Comparison of ENCODE assay signal across 1 cellular context in the genomic region with DNA sequence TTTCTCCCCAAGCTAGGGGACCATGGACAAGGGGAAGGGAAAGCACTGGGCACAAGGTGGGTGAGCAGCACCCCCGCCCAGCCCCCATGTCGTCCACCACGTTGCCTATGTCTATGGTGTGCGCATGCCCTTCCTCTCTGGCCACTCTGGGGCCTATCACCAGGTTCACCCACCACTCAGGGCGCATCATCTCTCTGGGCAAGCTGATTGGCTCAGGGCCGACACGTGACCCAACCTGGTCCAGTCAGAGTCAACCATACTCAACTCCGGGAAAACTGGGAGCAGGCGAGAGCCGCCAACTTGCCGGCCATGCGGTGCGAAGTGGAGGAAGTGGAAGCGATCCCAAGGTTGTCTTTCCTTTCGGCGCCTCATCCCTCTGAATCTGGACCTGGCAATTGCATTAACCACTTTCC.
TF ChIP-seq lines count a peak whose summit lies in the region.

No MANE protein-coding gene starts in this region.

TF ChIP-seq in HepG2, 621 proteins besides CTCF, POLR2A, EP300 and RAD21 (continued from another document and continues in another):
- TF ChIP-seq, protein P1, sequence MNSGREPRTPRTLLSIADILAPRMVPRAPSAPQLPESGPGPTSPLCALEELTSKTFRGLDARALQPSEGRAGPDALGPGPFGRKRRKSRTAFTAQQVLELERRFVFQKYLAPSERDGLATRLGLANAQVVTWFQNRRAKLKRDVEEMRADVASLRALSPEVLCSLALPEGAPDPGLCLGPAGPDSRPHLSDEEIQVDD (CRISPR knock-in tag; IDR thresholded peaks at IDR 0.05; ENCODE audit: borderline replicate concordance): no peak
- TF ChIP-seq ZBTB2 (CRISPR knock-in tag; IDR thresholded peaks at IDR 0.05; ENCODE audit: low read depth): no peak
- TF ChIP-seq GZF1 (CRISPR knock-in tag; IDR thresholded peaks at IDR 0.05): no peak
- no peak for TF ChIP-seq THAP8 (CRISPR knock-in tag; IDR thresholded peaks at IDR 0.05; ENCODE audit: borderline replicate concordance)
- no peak for TF ChIP-seq ZNF337 (CRISPR knock-in tag; IDR thresholded peaks at IDR 0.05; ENCODE audit: borderline replicate concordance, low read depth)
- no peak for TF ChIP-seq SUZ12 (IDR thresholded peaks at IDR 0.05; ENCODE audit: low read depth, low read length)
- TF ChIP-seq RARG (CRISPR knock-in tag; IDR thresholded peaks at IDR 0.05; ENCODE audit: low read depth): no peak
- no peak for TF ChIP-seq POGZ (CRISPR knock-in tag; IDR thresholded peaks at IDR 0.05)
- TF ChIP-seq, protein P2, sequence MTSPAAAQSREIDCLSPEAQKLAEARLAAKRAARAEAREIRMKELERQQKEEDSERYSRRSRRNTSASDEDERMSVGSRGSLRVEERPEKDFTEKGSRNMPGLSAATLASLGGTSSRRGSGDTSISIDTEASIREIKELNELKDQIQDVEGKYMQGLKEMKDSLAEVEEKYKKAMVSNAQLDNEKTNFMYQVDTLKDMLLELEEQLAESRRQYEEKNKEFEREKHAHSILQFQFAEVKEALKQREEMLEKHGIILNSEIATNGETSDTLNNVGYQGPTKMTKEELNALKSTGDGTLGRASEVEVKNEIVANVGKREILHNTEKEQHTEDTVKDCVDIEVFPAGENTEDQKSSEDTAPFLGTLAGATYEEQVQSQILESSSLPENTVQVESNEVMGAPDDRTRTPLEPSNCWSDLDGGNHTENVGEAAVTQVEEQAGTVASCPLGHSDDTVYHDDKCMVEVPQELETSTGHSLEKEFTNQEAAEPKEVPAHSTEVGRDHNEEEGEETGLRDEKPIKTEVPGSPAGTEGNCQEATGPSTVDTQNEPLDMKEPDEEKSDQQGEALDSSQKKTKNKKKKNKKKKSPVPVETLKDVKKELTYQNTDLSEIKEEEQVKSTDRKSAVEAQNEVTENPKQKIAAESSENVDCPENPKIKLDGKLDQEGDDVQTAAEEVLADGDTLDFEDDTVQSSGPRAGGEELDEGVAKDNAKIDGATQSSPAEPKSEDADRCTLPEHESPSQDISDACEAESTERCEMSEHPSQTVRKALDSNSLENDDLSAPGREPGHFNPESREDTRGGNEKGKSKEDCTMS (CRISPR knock-in tag; conservative IDR thresholded peaks at IDR 0.05): no peak
- TF ChIP-seq ZNF224 (CRISPR knock-in tag; IDR thresholded peaks at IDR 0.05): no peak
- no peak for TF ChIP-seq ZNF34 (CRISPR knock-in tag; IDR thresholded peaks at IDR 0.05; ENCODE audit: borderline replicate concordance)
- no peak for TF ChIP-seq NFKBIZ (CRISPR knock-in tag; IDR thresholded peaks at IDR 0.05)
- peak; percentile 31 for TF ChIP-seq MED8 (CRISPR knock-in tag; IDR thresholded peaks at IDR 0.05; ENCODE audit: insufficient replicate concordance)
- no peak for TF ChIP-seq XRCC5 (optimal IDR thresholded peaks at IDR 0.05; ENCODE audit: low read length)
- TF ChIP-seq TBP (CRISPR knock-in tag; IDR thresholded peaks at IDR 0.05): no peak
- no peak for TF ChIP-seq FOXC1 (CRISPR knock-in tag; IDR thresholded peaks at IDR 0.05; ENCODE audit: borderline replicate concordance)
- no peak for TF ChIP-seq NFATC3 (CRISPR knock-in tag; IDR thresholded peaks at IDR 0.05)
- TF ChIP-seq ZNF777 (CRISPR knock-in tag; IDR thresholded peaks at IDR 0.05): no peak
- TF ChIP-seq SMARCC2 (IDR thresholded peaks at IDR 0.05): no peak
- TF ChIP-seq, protein P3, sequence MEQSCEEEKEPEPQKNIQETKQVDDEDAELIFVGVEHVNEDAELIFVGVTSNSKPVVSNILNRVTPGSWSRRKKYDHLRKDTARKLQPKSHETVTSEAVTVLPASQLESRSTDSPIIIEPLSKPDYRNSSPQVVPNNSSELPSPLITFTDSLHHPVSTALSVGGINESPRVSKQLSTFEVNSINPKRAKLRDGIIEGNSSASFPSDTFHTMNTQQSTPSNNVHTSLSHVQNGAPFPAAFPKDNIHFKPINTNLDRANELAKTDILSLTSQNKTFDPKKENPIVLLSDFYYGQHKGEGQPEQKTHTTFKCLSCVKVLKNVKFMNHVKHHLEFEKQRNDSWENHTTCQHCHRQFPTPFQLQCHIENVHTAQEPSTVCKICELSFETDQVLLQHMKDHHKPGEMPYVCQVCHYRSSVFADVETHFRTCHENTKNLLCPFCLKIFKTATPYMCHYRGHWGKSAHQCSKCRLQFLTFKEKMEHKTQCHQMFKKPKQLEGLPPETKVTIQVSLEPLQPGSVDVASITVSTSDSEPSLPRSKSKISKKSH (CRISPR knock-in tag; IDR thresholded peaks at IDR 0.05; ENCODE audit: borderline replicate concordance): peak; percentile 42; the same call in 1 of the 2 replicates
- no peak for TF ChIP-seq EEA1 (CRISPR knock-in tag; IDR thresholded peaks at IDR 0.05; ENCODE audit: borderline replicate concordance)
- TF ChIP-seq SPEN (CRISPR knock-in tag; IDR thresholded peaks at IDR 0.05; ENCODE audit: low read depth): no peak
- no peak for TF ChIP-seq MATR3 (CRISPR knock-in tag; IDR thresholded peaks at IDR 0.05)
- no peak for TF ChIP-seq XBP1 (CRISPR knock-in tag; IDR thresholded peaks at IDR 0.05)
- TF ChIP-seq ZNF580 (CRISPR knock-in tag; IDR thresholded peaks at IDR 0.05; ENCODE audit: borderline replicate concordance, low read depth): no peak
- TF ChIP-seq CCAR2 (optimal IDR thresholded peaks at IDR 0.05; ENCODE audit: low read depth, low read length): no peak
- TF ChIP-seq MIER3 (CRISPR knock-in tag; IDR thresholded peaks at IDR 0.05; ENCODE audit: borderline replicate concordance): no peak
- TF ChIP-seq PCBP2 (optimal IDR thresholded peaks at IDR 0.05; ENCODE audit: low read depth, low read length, poor library complexity, severe bottlenecking): no peak
- no peak for TF ChIP-seq KDM1A (CRISPR knock-in tag; IDR thresholded peaks at IDR 0.05)
- no peak for TF ChIP-seq ZC3H13 (CRISPR knock-in tag; IDR thresholded peaks at IDR 0.05)
- TF ChIP-seq ERF (CRISPR knock-in tag; IDR thresholded peaks at IDR 0.05): no peak
- no peak for TF ChIP-seq ZMAT5 (CRISPR knock-in tag; IDR thresholded peaks at IDR 0.05; ENCODE audit: borderline replicate concordance, low read depth)
- no peak for TF ChIP-seq ASH2L (IDR thresholded peaks at IDR 0.05; ENCODE audit: insufficient read length, low read depth, low read length)
- TF ChIP-seq ZNF296 (CRISPR knock-in tag; conservative IDR thresholded peaks at IDR 0.05): no peak; the same call in 1 of the 2 replicates
- TF ChIP-seq HNRNPH1 (optimal IDR thresholded peaks at IDR 0.05; ENCODE audit: low read depth, low read length): no peak
- no peak for TF ChIP-seq HDAC1 (CRISPR knock-in tag; IDR thresholded peaks at IDR 0.05)
- TF ChIP-seq RBAK (CRISPR knock-in tag; IDR thresholded peaks at IDR 0.05): no peak
- no peak for TF ChIP-seq REL (CRISPR knock-in tag; conservative IDR thresholded peaks at IDR 0.05)
- no peak for TF ChIP-seq ZHX1 (CRISPR knock-in tag; IDR thresholded peaks at IDR 0.05; ENCODE audit: low read depth)
- TF ChIP-seq TERF1 (CRISPR knock-in tag; IDR thresholded peaks at IDR 0.05): no peak
- no peak for TF ChIP-seq HMG20B (CRISPR knock-in tag; conservative IDR thresholded peaks at IDR 0.05)
- TF ChIP-seq TGIF2 (CRISPR knock-in tag; IDR thresholded peaks at IDR 0.05): no peak
- TF ChIP-seq ZBTB49 (CRISPR knock-in tag; IDR thresholded peaks at IDR 0.05; ENCODE audit: borderline replicate concordance): no peak
- TF ChIP-seq USF2 (IDR thresholded peaks at IDR 0.05; ENCODE audit: low read depth, low read length): peak; percentile 84
- peak; percentile 82; the same call in 1 of the 2 replicates for TF ChIP-seq USF2 (CRISPR knock-in tag; IDR thresholded peaks at IDR 0.05; ENCODE audit: borderline replicate concordance)
- TF ChIP-seq MXD4 (CRISPR knock-in tag; IDR thresholded peaks at IDR 0.05): no peak
- TF ChIP-seq MBD4 (IDR thresholded peaks at IDR 0.05; ENCODE audit: borderline replicate concordance, low read length): no peak
- TF ChIP-seq PHF5A (CRISPR knock-in tag; IDR thresholded peaks at IDR 0.05; ENCODE audit: low read depth, unreplicated experiment): no peak
- no peak for TF ChIP-seq HNF4G (IDR thresholded peaks at IDR 0.05; ENCODE audit: borderline replicate concordance, low read depth, low read length)
- TF ChIP-seq HNF4G (CRISPR knock-in tag; IDR thresholded peaks at IDR 0.05; ENCODE audit: borderline replicate concordance, low read depth): no peak
- no peak for TF ChIP-seq ZNF143 (CRISPR knock-in tag; IDR thresholded peaks at IDR 0.05)
- 0 out of 2 replicates have a peak, but pooled peaks have one; percentile 53 for TF ChIP-seq NFE2L1 (CRISPR knock-in tag; IDR thresholded peaks at IDR 0.05; ENCODE audit: borderline replicate concordance)
- TF ChIP-seq ZNF598 (CRISPR knock-in tag; IDR thresholded peaks at IDR 0.05; ENCODE audit: borderline replicate concordance): no peak
